ENCODE assay signal across 8 cellular contexts in the genomic region with DNA sequence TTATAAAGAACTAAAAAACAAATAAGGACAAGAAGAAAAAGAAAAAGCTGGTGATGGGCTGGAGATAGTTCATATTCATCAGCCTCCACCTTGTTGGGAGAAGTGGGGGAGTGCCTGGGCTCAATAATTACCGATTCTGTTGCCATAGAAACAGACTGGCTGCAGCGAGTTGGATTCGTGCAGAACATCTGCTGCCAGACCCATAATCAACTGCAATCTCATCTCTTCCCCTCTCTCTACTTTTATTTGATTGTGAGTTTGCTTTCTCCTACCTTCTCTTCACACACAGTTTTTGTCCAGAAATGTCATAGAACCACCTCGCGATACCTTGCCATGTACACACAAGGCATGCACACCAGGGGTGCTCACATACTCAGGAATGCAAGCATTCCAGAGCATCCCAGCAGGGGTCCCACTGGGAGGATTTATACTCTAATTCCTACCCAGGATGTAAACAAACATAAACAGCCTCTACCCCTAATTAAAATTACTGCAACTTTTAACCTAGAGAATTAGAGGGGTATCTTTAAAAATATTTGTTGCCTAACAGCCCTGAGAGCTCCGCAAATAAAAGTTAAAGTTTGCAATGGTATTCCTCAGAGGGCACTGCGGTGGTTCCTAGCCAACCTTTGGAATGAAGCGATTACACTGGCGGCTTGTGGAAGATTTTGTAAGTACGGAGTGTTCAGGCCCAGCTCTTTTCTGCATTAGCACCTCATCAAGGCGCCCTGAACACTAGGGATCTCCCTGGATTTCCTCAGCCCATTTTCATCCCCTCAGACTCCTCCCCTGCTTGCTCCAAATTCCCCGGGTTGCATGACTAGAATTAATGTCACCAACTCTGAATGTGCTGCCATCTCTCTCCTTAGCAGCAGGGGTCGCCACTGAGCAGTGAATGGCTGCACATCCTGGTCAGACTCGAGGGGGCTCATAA.
DNase-seq lines count a peak whose midpoint lies in the region; ATAC-seq and TF ChIP-seq lines count a peak whose summit lies in the region.

No MANE protein-coding gene starts in this region.

- BruUV-seq in Panc1 (replicated peaks; lab: Mats Ljungman, UMichigan), result no TSS peak

- peaks cover 7% of the 10 kb centered on the region for H3K4me1 ChIP-seq in ES-I3 (ENCODE audit: insufficient read depth, low read length)
- H3K4me1 ChIP-seq in Panc1 (ENCODE audit: control insufficient read depth, insufficient read depth, low read length), result peaks cover 3% of the 10 kb centered on the region; the same call in 1 of the 2 replicates
- H3K4me1 ChIP-seq in transverse colon, result peaks cover 0 to 9% (median 0%) of the 10 kb centered on the region in 4 donors

- 58 to 61% methylated on average over 9 to 14 of the region's 14 CpGs for WGBS in transverse colon (ENCODE audit: low coverage in 1 of 2), 2 donors

- DNase-seq in HPDE6-E6E7 (ENCODE audit: extremely low spot score) (peak; percentile 54), Panc1 (ENCODE audit: low read depth, low spot score) (peak; percentile 27), foreskin fibroblast (peak; percentile 10 to 69), occipital lobe (lab: John Stamatoyannopoulos, UW) (peak; percentile 70), transverse colon (peak; percentile 53)
- DNase-seq in activated T-helper 9 cell treated with anti-CD3 and anti-CD28 coated beads, Interleukin-2, amount 50 U/mL, for 16 hours (ENCODE audit: low read depth), result peak; percentile 34

- TF ChIP-seq EP300 in transverse colon (IDR thresholded peaks at IDR 0.05; ENCODE audit: low read depth), result no peak

- H3K27ac ChIP-seq in Panc1 (ENCODE audit: low read length), result peak overlapping the region; percentile 34; the same call in 1 of the 2 replicates
- H3K27ac ChIP-seq in transverse colon, result no peak overlapping the region

- H3K27me3 ChIP-seq in Panc1 (ENCODE audit: control insufficient read depth, insufficient read depth, low read length), result no peaks in the 10 kb centered on the region
- no peaks in the 10 kb centered on the region for H3K27me3 ChIP-seq in transverse colon

- intact Hi-C loops in Panc1 (cut with micrococcal nuclease; ENCODE audit: unreplicated experiment) (loop anchor here (5.0 kb wide), 1 partner anchor 196 kb away; no protein-coding TSS in a partner anchor), transverse colon (cut with DNase I; ENCODE audit: low total_unique reads) (no loop called here)

- CTCF ChIA-PET in Panc1 (lab: Charles Lee), result interaction anchor here (0.6 to 1.3 kb wide), 2 partner anchors 19 to 251 kb away, joined by 3 read pairs; no protein-coding TSS in a partner anchor

- in situ Hi-C loops in Panc1 (cut with HindIII; ENCODE audit: low pct_unique_long_range_greater_than_20kb, low sequenced_read_pairs) (no loop called here), transverse colon (cut with MboI; ENCODE audit: low pct_ligation_motif_present in 1 of 4, low pct_unique_long_range_greater_than_20kb in 1 of 4, low sequenced_read_pairs in 3 of 4) (loop anchor here (5.0 to 10.0 kb wide), 2 partner anchors 196 to 198 kb away; no protein-coding TSS in a partner anchor)

- peak overlapping the region; percentile 46 for H3K9ac ChIP-seq in ES-I3 (ENCODE audit: low read depth, low read length)

- TF ChIP-seq POLR2A in transverse colon (IDR thresholded peaks at IDR 0.05), result no peak

- H3K4me3 ChIP-seq in Panc1 (ENCODE audit: low read depth in 2 of 2, low read length in 2 of 2) (no peak overlapping the region), foreskin fibroblast (ENCODE audit: low read depth in 1 of 2, low read length in 2 of 2) (no peak overlapping the region), transverse colon (no peak overlapping the region)

- TF ChIP-seq CTCF in Panc1 (IDR thresholded peaks at IDR 0.05) (peak; percentile 91), foreskin fibroblast (IDR thresholded peaks at IDR 0.05; ENCODE audit: low read depth, low read length) (peak; percentile 93), transverse colon (IDR thresholded peaks at IDR 0.05) (peak; percentile 74 to 77 (median 75))

- H3K9me3 ChIP-seq in ES-I3 (ENCODE audit: control insufficient read depth, insufficient read depth, low read length), result no peaks in the 10 kb centered on the region
- no peaks in the 10 kb centered on the region for H3K9me3 ChIP-seq in Panc1 (ENCODE audit: control insufficient read depth, insufficient read depth, low read depth, low read length)
- H3K9me3 ChIP-seq in transverse colon, result no peaks in the 10 kb centered on the region

- POLR2A ChIA-PET in Panc1 (lab: Charles Lee), result interaction anchor here (1.0 kb wide), 1 partner anchor 10 kb away, joined by 3 read pairs; no protein-coding TSS in a partner anchor

- peak; percentile 82 for ATAC-seq in Panc1
- ATAC-seq in GM21526 (IDR thresholded peaks at IDR 0.05; ENCODE audit: low FRiP score, unreplicated experiment), result no peak

- no peaks in the 10 kb centered on the region for H3K36me3 ChIP-seq in ES-I3 (ENCODE audit: insufficient read depth, low read length)
- H3K36me3 ChIP-seq in Panc1 (ENCODE audit: control insufficient read depth, insufficient read depth, low read length), result no peaks in the 10 kb centered on the region
- H3K36me3 ChIP-seq in transverse colon, result no peaks in the 10 kb centered on the region
